ENCODE assay signal across 17 cellular contexts in the genomic region with DNA sequence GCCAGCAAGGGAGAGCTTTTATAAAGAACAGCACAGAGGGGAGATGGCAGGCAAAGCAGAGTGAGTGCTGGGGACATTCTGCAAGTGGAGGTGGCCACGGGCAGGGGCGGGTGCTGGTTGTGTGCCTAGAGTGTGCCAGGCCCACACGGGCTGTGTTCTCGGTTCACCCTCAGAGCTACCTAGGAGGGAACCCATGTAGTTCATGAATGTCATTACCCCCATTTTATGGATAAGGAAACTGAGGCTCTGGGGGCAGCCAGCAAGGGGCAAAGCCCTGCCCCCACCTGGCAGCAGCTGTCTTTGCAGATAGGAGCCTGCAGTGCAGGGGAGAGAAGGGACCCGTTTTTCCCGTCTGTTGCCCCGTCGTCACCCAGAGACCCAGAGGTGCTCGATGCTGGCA.
A peak's percentile ranks its signal among the peaks of the same experiment; 100 is the strongest.
DNase-seq lines count a peak whose midpoint lies in the region; ATAC-seq, FAIRE-seq and TF ChIP-seq lines count a peak whose summit lies in the region.
"Had no signal": no experiment of that assay in that cellular context is flagged by ENCODE, and none has a peak within 500 bp of the region (broad histone marks: within the 10 kb centered on the region; RNA-seq: fewer than 3 reads in every experiment).

No MANE protein-coding gene starts in this region.

- H3K27me3 ChIP-seq in HepG2 (ENCODE audit: control insufficient read depth in 1 of 2, insufficient read depth in 2 of 2, low read length in 2 of 2) (peaks cover 10 to 45% of the 10 kb centered on the region in 2 experiments; a peak in 4 of 5 replicates), right lobe of liver (no peaks in the 10 kb centered on the region), muscle layer of colon (ENCODE audit: control insufficient read depth in 1 of 2, insufficient read depth in 2 of 2, low read length in 2 of 2) (no peaks in the 10 kb centered on the region), osteoblast (ENCODE audit: insufficient read depth, low read length) (no peaks in the 10 kb centered on the region)

- no TSS peak for BruUV-seq in HepG2 (replicated peaks; lab: Mats Ljungman, UMichigan)

- H3K4me1 ChIP-seq in HepG2 (ENCODE audit: insufficient read depth, low read length), result peaks cover 11% of the 10 kb centered on the region; the same call in 1 of the 2 replicates
- H3K4me1 ChIP-seq in right lobe of liver, result peaks cover 0 to 16% (median 7%) of the 10 kb centered on the region in 4 donors
- H3K4me1 ChIP-seq in muscle layer of colon (ENCODE audit: insufficient read depth, low read length), result peaks cover 46% of the 10 kb centered on the region
- peaks cover 15% of the 10 kb centered on the region for H3K4me1 ChIP-seq in osteoblast (ENCODE audit: insufficient read depth, low read length)

- CTCF ChIA-PET in HepG2 (lab: Yijun Ruan, JAX; ENCODE audit: low intra/inter-chr PET ratio, low total read pairs), result no interaction called here
- CTCF ChIA-PET in activated CD4-positive, alpha-beta memory T cell treated with anti-CD3 and anti-CD28 coated beads, Interleukin-2, amount 10 ng/mL, durations not matched to agents 7 days and 5 days (lab: Charles Lee), result no interaction called here

- H3K79me2 ChIP-seq in HepG2 (ENCODE audit: insufficient read depth, low read length) (no peaks in the 10 kb centered on the region), osteoblast (ENCODE audit: insufficient read depth, low read length) (no peaks in the 10 kb centered on the region)

- no peaks in the 10 kb centered on the region for H3K4me1 Mint-ChIP-seq in activated CD4-positive, alpha-beta memory T cell treated with anti-CD3 and anti-CD28 coated beads, Interleukin-2, amount 10 ng/mL, durations not matched to agents 7 days and 5 days

- no peak for ATAC-seq in HepG2
- ATAC-seq in right lobe of liver, result no peak
- ATAC-seq in GM19351 (IDR thresholded peaks at IDR 0.05; ENCODE audit: unreplicated experiment), result no peak
- ATAC-seq in GM18858 (IDR thresholded peaks at IDR 0.05; ENCODE audit: unreplicated experiment), result no peak

- WGBS in HepG2 (ENCODE audit: low lambda C conversion rate), result 56% methylated on average over 4 of the region's 9 CpGs
- WGBS in right lobe of liver (ENCODE audit: insufficient coverage, low coverage, low lambda C conversion rate, missing lambda C conversion rate), result 92% methylated on average over 2 of the region's 9 CpGs

- in situ Hi-C loops in HepG2 (cut with HindIII; ENCODE audit: extremely low pct_ligation_motif_present, low pct_unique_long_range_greater_than_20kb), result no loop called here

- H2AFZ ChIP-seq in HepG2 (ENCODE audit: low read length), result no peak overlapping the region
- H2AFZ ChIP-seq in osteoblast (ENCODE audit: low read length), result no peak overlapping the region
- H2AFZ ChIP-seq: PC-9 had no signal

- no peak overlapping the region for H3K27ac Mint-ChIP-seq in activated CD4-positive, alpha-beta memory T cell treated with anti-CD3 and anti-CD28 coated beads, Interleukin-2, amount 10 ng/mL, durations not matched to agents 7 days and 5 days
- H3K27ac Mint-ChIP-seq: CD4-positive, CD25-positive, alpha-beta regulatory T cell had no signal

- TF ChIP-seq EP300 in HepG2 (IDR thresholded peaks at IDR 0.05; ENCODE audit: low read depth in 2 of 2, low read length in 2 of 2) (no peak), HepG2 (CRISPR knock-in tag; IDR thresholded peaks at IDR 0.05; ENCODE audit: borderline replicate concordance) (no peak)

- no peak overlapping the region for H3K4me3 ChIP-seq in HepG2 (replicated peaks in 1 of 3; ENCODE audit: insufficient read depth in 1 of 3, low read depth in 2 of 3, low read length in 3 of 3)
- no peak overlapping the region for H3K4me3 ChIP-seq in right lobe of liver
- no peak overlapping the region for H3K4me3 ChIP-seq in muscle layer of colon (ENCODE audit: low read depth in 1 of 2, low read length in 2 of 2)
- no peak overlapping the region for H3K4me3 ChIP-seq in osteoblast (ENCODE audit: insufficient read depth, low read length)
- H3K4me3 ChIP-seq: PC-9 had no signal

- H3K4me2 ChIP-seq in HepG2 (ENCODE audit: low read depth, low read length) (no peak overlapping the region), osteoblast (ENCODE audit: insufficient read depth, low read length) (no peak overlapping the region)
- H3K4me2 ChIP-seq: PC-9 had no signal

- FAIRE-seq in HepG2 (lab: Jason Lieb, UNC), result no peak
- FAIRE-seq: GM18507 had no signal

- POLR2A ChIA-PET in HepG2 (lab: Yijun Ruan, JAX), result no interaction called here
- POLR2A ChIA-PET in activated CD4-positive, alpha-beta memory T cell treated with anti-CD3 and anti-CD28 coated beads, Interleukin-2, amount 10 ng/mL, durations not matched to agents 7 days and 5 days (lab: Charles Lee), result no interaction called here

- TF ChIP-seq POLR2A in HepG2 (IDR thresholded peaks at IDR 0.05; ENCODE audit: insufficient read depth in 1 of 2, low read depth in 2 of 2, low read length in 2 of 2) (no peak), right lobe of liver (IDR thresholded peaks at IDR 0.05) (no peak)

- H4K20me1 ChIP-seq in HepG2 (ENCODE audit: insufficient read depth, low read length) (no peaks in the 10 kb centered on the region), osteoblast (ENCODE audit: insufficient read depth, low read length) (no peaks in the 10 kb centered on the region)

- H3K9ac ChIP-seq in HepG2 (ENCODE audit: insufficient read depth, low read depth, low read length) (no peak overlapping the region), muscle layer of colon (ENCODE audit: low read length) (no peak overlapping the region)

- no peak for TF ChIP-seq RAD21 in HepG2 (CRISPR knock-in tag; IDR thresholded peaks at IDR 0.05)

- H3K36me3 ChIP-seq in HepG2 (replicated peaks in 1 of 2; ENCODE audit: control insufficient read depth in 1 of 2, insufficient read depth in 2 of 2, low read length in 2 of 2) (no peaks in the 10 kb centered on the region), right lobe of liver (no peaks in the 10 kb centered on the region), muscle layer of colon (ENCODE audit: insufficient read depth, low read length) (no peaks in the 10 kb centered on the region), osteoblast (ENCODE audit: insufficient read depth, low read length) (no peaks in the 10 kb centered on the region)

- H3K36me3 Mint-ChIP-seq in activated CD4-positive, alpha-beta memory T cell treated with anti-CD3 and anti-CD28 coated beads, Interleukin-2, amount 10 ng/mL, durations not matched to agents 7 days and 5 days (ENCODE audit: low read depth), result peaks cover 2% of the 10 kb centered on the region
- H3K36me3 Mint-ChIP-seq: CD4-positive, CD25-positive, alpha-beta regulatory T cell had no signal

- DNase-seq in HepG2 (ENCODE audit: low spot score) (no peak), right lobe of liver (no peak), osteoblast (ENCODE audit: insufficient read length, low spot score, missing footprints) (no peak)
- no peak for DNase-seq in activated CD4-positive, alpha-beta memory T cell treated with anti-CD3 and anti-CD28 coated beads, Interleukin-2, amount 10 ng/mL, durations not matched to agents 7 days and 5 days
- DNase-seq: CD4-positive, CD25-positive, alpha-beta regulatory T cell; DMS53; KG1; NCI-H1105 treated with DMSO at 0.1 percent for 48 hours; NCI-H187 treated with DMSO at 0.1 percent for 48 hours; NCI-H774; PC-9 had no signal

- intact Hi-C loops in HepG2 (cut with micrococcal nuclease; ENCODE audit: unreplicated experiment) (no loop called here), right lobe of liver (cut with DNase I) (no loop called here)

- peaks cover 15% of the 10 kb centered on the region for H3K9me3 Mint-ChIP-seq in activated CD4-positive, alpha-beta memory T cell treated with anti-CD3 and anti-CD28 coated beads, Interleukin-2, amount 10 ng/mL, durations not matched to agents 7 days and 5 days

- peaks cover 14% of the 10 kb centered on the region for H3K27me3 Mint-ChIP-seq in activated CD4-positive, alpha-beta memory T cell treated with anti-CD3 and anti-CD28 coated beads, Interleukin-2, amount 10 ng/mL, durations not matched to agents 7 days and 5 days

- H3K9me3 ChIP-seq in HepG2 (ENCODE audit: low read length), result peaks cover 6% of the 10 kb centered on the region
- H3K9me3 ChIP-seq in right lobe of liver, result no peaks in the 10 kb centered on the region
- H3K9me3 ChIP-seq in muscle layer of colon (ENCODE audit: low read length), result peaks cover 5% of the 10 kb centered on the region
- H3K9me3 ChIP-seq in osteoblast (ENCODE audit: low read depth, low read length), result peaks cover 3% of the 10 kb centered on the region

- no peak overlapping the region for H3K4me3 Mint-ChIP-seq in activated CD4-positive, alpha-beta memory T cell treated with anti-CD3 and anti-CD28 coated beads, Interleukin-2, amount 10 ng/mL, durations not matched to agents 7 days and 5 days
- H3K4me3 Mint-ChIP-seq: CD4-positive, CD25-positive, alpha-beta regulatory T cell had no signal

- H3K27ac ChIP-seq in HepG2 (ENCODE audit: extremely low read length, insufficient read depth, low read length) (no peak overlapping the region), right lobe of liver (no peak overlapping the region), angular gyrus (ENCODE audit: low read depth, low read length) (peak overlapping the region; percentile 3), muscle layer of colon (ENCODE audit: low read depth, low read length) (peak overlapping the region; percentile 70), osteoblast (ENCODE audit: low read depth, low read length) (no peak overlapping the region)
- H3K27ac ChIP-seq: HL-60, PC-9 had no signal

- no peak for TF ChIP-seq CTCF in HepG2 (CRISPR knock-in tag; IDR thresholded peaks at IDR 0.05)
- no peak for TF ChIP-seq CTCF in right lobe of liver (IDR thresholded peaks at IDR 0.05)
- TF ChIP-seq CTCF in osteoblast (IDR thresholded peaks at IDR 0.05; ENCODE audit: extremely low read depth, low read depth, low read length), result no peak

TF ChIP-seq in HepG2, 621 proteins besides CTCF, POLR2A, EP300 and RAD21:
- TF ChIP-seq, protein P1, sequence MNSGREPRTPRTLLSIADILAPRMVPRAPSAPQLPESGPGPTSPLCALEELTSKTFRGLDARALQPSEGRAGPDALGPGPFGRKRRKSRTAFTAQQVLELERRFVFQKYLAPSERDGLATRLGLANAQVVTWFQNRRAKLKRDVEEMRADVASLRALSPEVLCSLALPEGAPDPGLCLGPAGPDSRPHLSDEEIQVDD (CRISPR knock-in tag; IDR thresholded peaks at IDR 0.05; ENCODE audit: borderline replicate concordance), result no peak
- no peak for TF ChIP-seq TMF1 (CRISPR knock-in tag; IDR thresholded peaks at IDR 0.05; ENCODE audit: low read depth)
- 0 out of 2 replicates have a peak, but pooled peaks have one; percentile 13 for TF ChIP-seq ZNF629 (CRISPR knock-in tag; conservative IDR thresholded peaks at IDR 0.05)
- TF ChIP-seq SATB2 (CRISPR knock-in tag; IDR thresholded peaks at IDR 0.05), result no peak
TF ChIP-seq in HepG2: peak in this region for 1.

Comparison
In these comparisons a context has a peak if more than half of its experiments do, and no peak if none do; other contexts are left out.
1. H3K27ac ChIP-seq: peak in angular gyrus (single experiment) and muscle layer of colon (single experiment); none in HepG2 (single experiment), right lobe of liver (0 of 3) and osteoblast (single experiment).